Comparison of ENCODE assay signal across 27 cellular contexts in genomic region chr3:196222876-196223595, GRCh38. TPM values are rescaled to one million over a fixed set of nuclear protein-coding genes. Genes with fewer than 3 reads are reported as not detected.
DNase-seq lines count a peak whose midpoint lies in the region; ATAC-seq, FAIRE-seq and TF ChIP-seq lines count a peak whose summit lies in the region.
"Had no signal": no experiment of that assay in that cellular context is flagged by ENCODE, and none has a peak within 500 bp of the region (broad histone marks: within the 10 kb centered on the region; RNA-seq: fewer than 3 reads in every experiment).

No MANE protein-coding gene starts in this region.

- POLR2A ChIA-PET in IMR-90 (lab: Charles Lee; ENCODE audit: unreplicated experiment): no interaction called here
- POLR2A ChIA-PET in HepG2 (lab: Yijun Ruan, JAX): no interaction called here
- POLR2A ChIA-PET in activated CD4-positive, alpha-beta memory T cell treated with anti-CD3 and anti-CD28 coated beads for 36 hours (lab: Charles Lee): no interaction called here

- WGBS in IMR-90 (ENCODE audit: extremely low coverage in 2 of 2, insufficient read length in 1 of 2), 2 experiments: 75% methylated on average over 2 of the region's 19 CpGs; no CpG with 5 or more reads in 1 of the 2 experiments
- 88% methylated on average over 19 of the region's 19 CpGs for WGBS in HepG2 (ENCODE audit: low lambda C conversion rate)

- no peak overlapping the region for H2AK5ac ChIP-seq in IMR-90 (ENCODE audit: low read depth, low read length)

- H3K9me3 Mint-ChIP-seq in activated CD4-positive, alpha-beta memory T cell treated with anti-CD3 and anti-CD28 coated beads for 36 hours: no peaks in the 10 kb centered on the region
- H3K9me3 Mint-ChIP-seq: activated T-cell treated with anti-CD3 and anti-CD28 coated beads, Interleukin-2, amount 50 U/mL, for 4 hours; naive thymus-derived CD4-positive, alpha-beta T cell had no signal

- H4K8ac ChIP-seq in IMR-90 (ENCODE audit: low read depth in 2 of 2, low read length in 2 of 2): no peak overlapping the region

- H3K4me2 ChIP-seq in IMR-90 (ENCODE audit: low read depth, low read length): no peak overlapping the region
- H3K4me2 ChIP-seq in HepG2 (ENCODE audit: low read depth, low read length): no peak overlapping the region

- no peak for TF ChIP-seq EP300 in HepG2 (IDR thresholded peaks at IDR 0.05; ENCODE audit: low read depth in 2 of 2, low read length in 2 of 2)
- TF ChIP-seq EP300 in HepG2 (CRISPR knock-in tag; IDR thresholded peaks at IDR 0.05; ENCODE audit: borderline replicate concordance): no peak

- H3K9me1 ChIP-seq in IMR-90 (ENCODE audit: insufficient read depth, low read length): 0 out of 2 replicates have a peak, but pooled peaks cover 3% of the 10 kb centered on the region

- TF ChIP-seq CTCF in IMR-90 (conservative IDR thresholded peaks at IDR 0.05; ENCODE audit: low read depth, low read length) (no peak), RWPE2 (IDR thresholded peaks at IDR 0.05; ENCODE audit: poor library complexity, severe bottlenecking) (no peak), HepG2 (CRISPR knock-in tag; IDR thresholded peaks at IDR 0.05) (no peak)

- no peaks in the 10 kb centered on the region; the same call in 1 of the 2 replicates for H3K27me3 ChIP-seq in IMR-90 (ENCODE audit: control insufficient read depth, insufficient read depth, low read length)
- H3K27me3 ChIP-seq in RWPE2 (ENCODE audit: insufficient read depth, poor library complexity, severe bottlenecking): no peaks in the 10 kb centered on the region
- no peaks in the 10 kb centered on the region for H3K27me3 ChIP-seq in HepG2 (ENCODE audit: control insufficient read depth in 1 of 2, insufficient read depth in 2 of 2, low read length in 2 of 2)
- H3K27me3 ChIP-seq: ovary, right atrium auricular region, transverse colon had no signal

- BruUV-seq in IMR-90 (replicated peaks; lab: Mats Ljungman, UMichigan) (no TSS peak), HepG2 (replicated peaks; lab: Mats Ljungman, UMichigan) (no TSS peak)

- no peaks in the 10 kb centered on the region for H3K36me3 ChIP-seq in IMR-90 (ENCODE audit: control insufficient read depth, insufficient read depth, low read length)
- no peaks in the 10 kb centered on the region for H3K36me3 ChIP-seq in RWPE2 (ENCODE audit: low read depth)
- H3K36me3 ChIP-seq in HepG2 (replicated peaks in 1 of 2; ENCODE audit: control insufficient read depth in 1 of 2, insufficient read depth in 2 of 2, low read length in 2 of 2): no peaks in the 10 kb centered on the region
- H3K36me3 ChIP-seq: ovary, right atrium auricular region, stomach, transverse colon had no signal

- H2BK120ac ChIP-seq in IMR-90 (ENCODE audit: low read depth, low read length): no peak overlapping the region

- in situ Hi-C loops in IMR-90 (cut with MboI; ENCODE audit: low sequenced_read_pairs): no loop called here
- in situ Hi-C loops in HepG2 (cut with HindIII; ENCODE audit: extremely low pct_ligation_motif_present, low pct_unique_long_range_greater_than_20kb): no loop called here

- no peaks in the 10 kb centered on the region for H3K36me3 Mint-ChIP-seq in activated CD4-positive, alpha-beta memory T cell treated with anti-CD3 and anti-CD28 coated beads for 36 hours
- H3K36me3 Mint-ChIP-seq: naive thymus-derived CD4-positive, alpha-beta T cell had no signal

- no peak overlapping the region for H3K27ac ChIP-seq in IMR-90 (ENCODE audit: insufficient read depth, low read length)
- H3K27ac ChIP-seq in RWPE2 (ENCODE audit: poor library complexity, severe bottlenecking): no peak overlapping the region
- H3K27ac ChIP-seq in HepG2 (ENCODE audit: extremely low read length, insufficient read depth, low read length): no peak overlapping the region
- H3K27ac ChIP-seq: coronary artery, ovary, right atrium auricular region, stomach, transverse colon had no signal

- H3K4me3 Mint-ChIP-seq in activated CD4-positive, alpha-beta memory T cell treated with anti-CD3 and anti-CD28 coated beads for 36 hours: no peak overlapping the region
- H3K4me3 Mint-ChIP-seq: activated T-cell treated with anti-CD3 and anti-CD28 coated beads, Interleukin-2, amount 50 U/mL, for 4 hours; naive thymus-derived CD4-positive, alpha-beta T cell had no signal

- peaks cover 2% of the 10 kb centered on the region for H3K27me3 Mint-ChIP-seq in activated CD4-positive, alpha-beta memory T cell treated with anti-CD3 and anti-CD28 coated beads for 36 hours

- H2BK5ac ChIP-seq in IMR-90 (ENCODE audit: low read depth, low read length, poor library complexity, severe bottlenecking): no peak overlapping the region

- H2BK20ac ChIP-seq in IMR-90 (ENCODE audit: low read depth, low read length): no peak overlapping the region

- no peak overlapping the region for H2AK9ac ChIP-seq in IMR-90 (replicated peaks; ENCODE audit: low read depth, low read length, poor library complexity)

- no peaks in the 10 kb centered on the region for H3K79me2 ChIP-seq in HepG2 (ENCODE audit: insufficient read depth, low read length)

- no peak for ATAC-seq in IMR-90 (ENCODE audit: low read depth)
- peak; percentile 22; the same call in 1 of the 3 replicates for ATAC-seq in RWPE2 (ENCODE audit: low read depth)
- no peak for ATAC-seq in HepG2
- ATAC-seq: activated T-cell treated with anti-CD3 and anti-CD28 coated beads, Interleukin-2, amount 50 U/mL, for 4 hours; naive thymus-derived CD4-positive, alpha-beta T cell had no signal

- no peak overlapping the region for H3K23ac ChIP-seq in IMR-90 (ENCODE audit: low read depth, low read length)

- CTCF ChIA-PET in IMR-90 (lab: Yijun Ruan, JAX): no interaction called here
- CTCF ChIA-PET in HepG2 (lab: Yijun Ruan, JAX; ENCODE audit: low intra/inter-chr PET ratio, low total read pairs): interaction anchor here (0.7 kb wide), 1 partner anchor 1299 kb away, joined by 3 read pairs; no protein-coding TSS in a partner anchor
- CTCF ChIA-PET in activated CD4-positive, alpha-beta memory T cell treated with anti-CD3 and anti-CD28 coated beads for 36 hours (lab: Charles Lee): no interaction called here

- H3K4me1 ChIP-seq in IMR-90 (ENCODE audit: control insufficient read depth, insufficient read depth, low read length) (0 out of 2 replicates have a peak, but pooled peaks cover 2% of the 10 kb centered on the region), RWPE2 (ENCODE audit: insufficient read depth, poor library complexity, severe bottlenecking) (peaks cover 6% of the 10 kb centered on the region), HepG2 (ENCODE audit: insufficient read depth, low read length) (peaks cover 55% of the 10 kb centered on the region)

- no peak overlapping the region for H3K9ac ChIP-seq in IMR-90 (ENCODE audit: low read depth, low read length)
- H3K9ac ChIP-seq in HepG2 (ENCODE audit: insufficient read depth, low read depth, low read length): no peak overlapping the region

- no peak overlapping the region for H3K27ac Mint-ChIP-seq in activated CD4-positive, alpha-beta memory T cell treated with anti-CD3 and anti-CD28 coated beads for 36 hours

- H3K14ac ChIP-seq in IMR-90 (replicated peaks; ENCODE audit: low read depth, low read length): no peak overlapping the region

- no peak overlapping the region for H4K91ac ChIP-seq in IMR-90 (ENCODE audit: insufficient read depth, low read depth, low read length)

- H3K56ac ChIP-seq in IMR-90 (ENCODE audit: extremely low read depth, insufficient read depth, low read length): no peak overlapping the region

- dilution Hi-C loops in IMR-90 (cut with HindIII; ENCODE audit: low sequenced_read_pairs, unreplicated experiment): no loop called here

- no peak for TF ChIP-seq RAD21 in IMR-90 (IDR thresholded peaks at IDR 0.05; ENCODE audit: low read length)
- TF ChIP-seq RAD21 in HepG2 (CRISPR knock-in tag; IDR thresholded peaks at IDR 0.05): no peak

- no peak overlapping the region for H4K5ac ChIP-seq in IMR-90 (ENCODE audit: low read depth, low read length)

- intact Hi-C loops in IMR-90 (cut with micrococcal nuclease) (no loop called here), HepG2 (cut with micrococcal nuclease; ENCODE audit: unreplicated experiment) (loop anchor here (1.0 kb wide), 1 partner anchor 17 kb away; no protein-coding TSS in a partner anchor)
- intact Hi-C loops in activated CD4-positive, alpha-beta memory T cell treated with anti-CD3 and anti-CD28 coated beads for 36 hours (cut with micrococcal nuclease): no loop called here

- no peaks in the 10 kb centered on the region for H3K79me1 ChIP-seq in IMR-90 (ENCODE audit: low read depth in 1 of 2, low read length in 2 of 2)

- FAIRE-seq in HepG2 (lab: Jason Lieb, UNC): no peak
- FAIRE-seq: TTC549 had no signal

- TF ChIP-seq POLR2A in IMR-90 (IDR thresholded peaks at IDR 0.05; ENCODE audit: low read depth, low read length) (no peak), HepG2 (IDR thresholded peaks at IDR 0.05; ENCODE audit: insufficient read depth in 1 of 2, low read depth in 2 of 2, low read length in 2 of 2) (no peak)

- H2BK15ac ChIP-seq in IMR-90 (ENCODE audit: low read depth, low read length): no peak overlapping the region

- H3K4me3 ChIP-seq in IMR-90 (ENCODE audit: insufficient read depth, low read depth, low read length): no peak overlapping the region
- H3K4me3 ChIP-seq in RWPE2 (ENCODE audit: severe bottlenecking): no peak overlapping the region
- no peak overlapping the region for H3K4me3 ChIP-seq in HepG2 (replicated peaks in 1 of 3; ENCODE audit: insufficient read depth in 1 of 3, low read depth in 2 of 3, low read length in 3 of 3)
- H3K4me3 ChIP-seq: coronary artery, ovary, right atrium auricular region, stomach, transverse colon had no signal

- H3K18ac ChIP-seq in IMR-90 (ENCODE audit: low read depth, low read length): no peak overlapping the region

- peak overlapping the region; percentile 9 for H2AFZ ChIP-seq in IMR-90 (replicated peaks; ENCODE audit: low read length, poor library complexity)
- H2AFZ ChIP-seq in HepG2 (ENCODE audit: low read length): no peak overlapping the region

- no peak overlapping the region for H3K4ac ChIP-seq in IMR-90 (ENCODE audit: low read depth, low read length)

- H3K4me1 Mint-ChIP-seq in activated CD4-positive, alpha-beta memory T cell treated with anti-CD3 and anti-CD28 coated beads for 36 hours (ENCODE audit: low read depth): peaks cover 12% of the 10 kb centered on the region

- H4K20me1 ChIP-seq in IMR-90 (ENCODE audit: insufficient read depth, low read length): no peaks in the 10 kb centered on the region; the same call in 1 of the 2 replicates
- H4K20me1 ChIP-seq in HepG2 (ENCODE audit: insufficient read depth, low read length): no peaks in the 10 kb centered on the region

- no peaks in the 10 kb centered on the region for H3K9me3 ChIP-seq in IMR-90 (ENCODE audit: control insufficient read depth, insufficient read depth, low read length)
- no peaks in the 10 kb centered on the region for H3K9me3 ChIP-seq in RWPE2 (ENCODE audit: severe bottlenecking)
- H3K9me3 ChIP-seq in HepG2 (ENCODE audit: low read length): no peaks in the 10 kb centered on the region
- H3K9me3 ChIP-seq: ovary, right atrium auricular region, stomach, transverse colon had no signal

- DNase-seq in NCI-H2029 treated with DMSO at 0.1 percent for 48 hours (lab: John Stamatoyannopoulos, UW): peak; percentile 3
- DNase-seq in NCI-H2029 (lab: John Stamatoyannopoulos, UW): no peak
- no peak for DNase-seq in IMR-90
- no peak for DNase-seq in RWPE2 (ENCODE audit: low spot score)
- DNase-seq in myocyte (ENCODE audit: low read depth): peak; percentile 68
- DNase-seq in AG08395 (ENCODE audit: low spot score): no peak
- DNase-seq in HepG2 (ENCODE audit: low spot score): no peak
- no peak for DNase-seq in activated CD4-positive, alpha-beta memory T cell treated with anti-CD3 and anti-CD28 coated beads for 36 hours
- DNase-seq: 8988T; activated CD4-positive, alpha-beta T cell treated with anti-CD3 and anti-CD28 coated beads for 1 hour; activated CD8-positive, alpha-beta memory T cell treated with anti-CD3 and anti-CD28 coated beads for 24 hours; activated naive CD4-positive, alpha-beta T cell; activated T-cell treated with anti-CD3 and anti-CD28 coated beads, Interleukin-2, amount 50 U/mL, for 4 hours; AML-193; amniotic stem cell; naive thymus-derived CD4-positive, alpha-beta T cell; NCI-H1694 treated with DMSO at 0.1 percent for 48 hours; NCI-H524; OCI-M1; ovary; SHP77 treated with DMSO at 0.1 percent for 48 hours; stomach; T-helper 1 cell; transverse colon had no signal

RNA-seq across cellular contexts. Expression of gene SLC51A, which starts 6.7 kb away (rescaled TPM):
- total RNA-seq in IMR-90 (2012; rRNA removed): not detected in 2 replicates
- polyA plus RNA-seq in IMR-90 (2012; rRNA removed): not detected in 2 replicates
- polyA plus RNA-seq in IMR-90 (2012; cell fraction: cytosol; rRNA removed): not detected in 2 replicates
- polyA plus RNA-seq in IMR-90 (2012; cell fraction: nucleus; rRNA removed; ENCODE audit: low replicate concordance): not detected in 2 replicates
- total RNA-seq in myocyte: not detected in 2 replicates
- 8.3 TPM for polyA plus RNA-seq in myocyte (2012)
- 3.8 and 4.3 TPM in 2 replicates for total RNA-seq in HepG2 (2016; rRNA removed; fragmentation: Illumina TruSeq; extraction: Trizol)
- total RNA-seq in HepG2 (2016; cell fraction: cytosol; rRNA removed; fragmentation: Illumina TruSeq; extraction: Trizol; ENCODE audit: low read depth): 1.8 and 2.1 TPM in 2 replicates
- 2.3 and 4.7 TPM in 2 replicates for total RNA-seq in HepG2 (2016; cell fraction: insoluble cytoplasmic fraction; rRNA removed; fragmentation: Illumina TruSeq; extraction: Trizol)
- total RNA-seq in HepG2 (2016; cell fraction: membrane; rRNA removed; fragmentation: Illumina TruSeq; extraction: Trizol): 1.2 and 1.5 TPM in 2 replicates
- total RNA-seq in HepG2 (2016; cell fraction: nucleus; rRNA removed; fragmentation: Illumina TruSeq; extraction: Trizol): 3.7 and 5.8 TPM in 2 replicates
- polyA plus RNA-seq in HepG2 (2011; rRNA removed): 48.8 and 96.4 TPM in 2 replicates
- 21.3 and 40.5 TPM in 2 replicates for polyA plus RNA-seq in HepG2 (2011; cell fraction: cytosol; rRNA removed)
- polyA plus RNA-seq in HepG2 (2011; cell fraction: nucleus; rRNA removed): 286 and 508 TPM in 2 replicates
- 60.6 and 133 TPM in 2 replicates for polyA plus RNA-seq in HepG2 (2012)
- 1.3 and 1.5 TPM in 2 replicates for polyA plus RNA-seq in HepG2 (2016; cell fraction: cytosol; fragmentation: Illumina TruSeq; extraction: Trizol; ENCODE audit: low read depth)
- 1.2 and 2.5 TPM in 2 replicates for polyA plus RNA-seq in HepG2 (2016; cell fraction: insoluble cytoplasmic fraction; fragmentation: Illumina TruSeq; extraction: Trizol; ENCODE audit: low read depth)
- polyA plus RNA-seq in HepG2 (2016; cell fraction: membrane; fragmentation: Illumina TruSeq; extraction: Trizol; ENCODE audit: low read depth): 1.7 TPM in 2 replicates
- 9.4 and 12.9 TPM in 2 replicates for polyA plus RNA-seq in HepG2 (2016; cell fraction: nucleus; fragmentation: Illumina TruSeq; extraction: Trizol; ENCODE audit: insufficient read depth, low read depth)
- polyA minus RNA-seq in HepG2 (2011; rRNA and poly(A)+ RNA removed; ENCODE audit: low replicate concordance): 29.6 TPM in 1 of 2 replicates, not detected in the other
- 7.6 and 19.3 TPM in 2 replicates for polyA minus RNA-seq in HepG2 (2011; cell fraction: cytosol; rRNA and poly(A)+ RNA removed)
- 24.8 and 52.6 TPM in 2 replicates for polyA minus RNA-seq in HepG2 (2011; cell fraction: nucleus; rRNA and poly(A)+ RNA removed)
- not detected for total RNA-seq in activated CD4-positive, alpha-beta memory T cell treated with anti-CD3 and anti-CD28 coated beads for 36 hours
- total RNA-seq: activated T-cell treated with anti-CD3 and anti-CD28 coated beads, Interleukin-2, amount 50 U/mL, for 4 hours; naive thymus-derived CD4-positive, alpha-beta T cell had no signal

RNA-seq across cellular contexts. Expression of gene ZDHHC19, which starts 11.8 kb away (rescaled TPM):
- not detected in 2 replicates for total RNA-seq in IMR-90 (2012; rRNA removed)
- polyA plus RNA-seq in IMR-90 (2012; rRNA removed): 0.09 TPM in 1 of 2 replicates, not detected in the other
- polyA plus RNA-seq in IMR-90 (2012; cell fraction: cytosol; rRNA removed): not detected in 2 replicates
- 0.07 and 0.28 TPM in 2 replicates for polyA plus RNA-seq in IMR-90 (2012; cell fraction: nucleus; rRNA removed; ENCODE audit: low replicate concordance)
- not detected in 2 replicates for total RNA-seq in myocyte
- not detected for polyA plus RNA-seq in myocyte (2012)
- total RNA-seq in HepG2 (2016; rRNA removed; fragmentation: Illumina TruSeq; extraction: Trizol): 0.22 TPM in 1 of 2 replicates, not detected in the other
- not detected in 2 replicates for total RNA-seq in HepG2 (2016; cell fraction: cytosol; rRNA removed; fragmentation: Illumina TruSeq; extraction: Trizol; ENCODE audit: low read depth)
- total RNA-seq in HepG2 (2016; cell fraction: insoluble cytoplasmic fraction; rRNA removed; fragmentation: Illumina TruSeq; extraction: Trizol): not detected in 2 replicates
- not detected in 2 replicates for total RNA-seq in HepG2 (2016; cell fraction: membrane; rRNA removed; fragmentation: Illumina TruSeq; extraction: Trizol)
- total RNA-seq in HepG2 (2016; cell fraction: nucleus; rRNA removed; fragmentation: Illumina TruSeq; extraction: Trizol): not detected in 2 replicates
- 0.53 and 0.97 TPM in 2 replicates for polyA plus RNA-seq in HepG2 (2011; rRNA removed)
- 0.47 TPM in 2 replicates for polyA plus RNA-seq in HepG2 (2011; cell fraction: cytosol; rRNA removed)
- polyA plus RNA-seq in HepG2 (2011; cell fraction: nucleus; rRNA removed): 1.5 and 1.9 TPM in 2 replicates
- 1.2 and 3.4 TPM in 2 replicates for polyA plus RNA-seq in HepG2 (2012)
- polyA plus RNA-seq in HepG2 (2016; cell fraction: cytosol; fragmentation: Illumina TruSeq; extraction: Trizol; ENCODE audit: low read depth): 0.43 TPM in 1 of 2 replicates, not detected in the other
- polyA plus RNA-seq in HepG2 (2016; cell fraction: insoluble cytoplasmic fraction; fragmentation: Illumina TruSeq; extraction: Trizol; ENCODE audit: low read depth): 0.53 TPM in 1 of 2 replicates, not detected in the other
- polyA plus RNA-seq in HepG2 (2016; cell fraction: membrane; fragmentation: Illumina TruSeq; extraction: Trizol; ENCODE audit: low read depth): not detected in 2 replicates
- polyA plus RNA-seq in HepG2 (2016; cell fraction: nucleus; fragmentation: Illumina TruSeq; extraction: Trizol; ENCODE audit: insufficient read depth, low read depth): not detected in 2 replicates
- polyA minus RNA-seq in HepG2 (2011; rRNA and poly(A)+ RNA removed; ENCODE audit: low replicate concordance): 0.30 TPM in 1 of 2 replicates, not detected in the other
- polyA minus RNA-seq in HepG2 (2011; cell fraction: cytosol; rRNA and poly(A)+ RNA removed): not detected in 2 replicates
- 0.26 and 1.1 TPM in 2 replicates for polyA minus RNA-seq in HepG2 (2011; cell fraction: nucleus; rRNA and poly(A)+ RNA removed)
- under 1 TPM in 1 of 2 experiments, not detected in 1; 0.36 TPM for total RNA-seq in activated CD4-positive, alpha-beta memory T cell treated with anti-CD3 and anti-CD28 coated beads for 36 hours
- total RNA-seq: activated T-cell treated with anti-CD3 and anti-CD28 coated beads, Interleukin-2, amount 50 U/mL, for 4 hours; right atrium auricular region; stomach; transverse colon had no signal
- polyA plus RNA-seq: naive thymus-derived CD4-positive, alpha-beta T cell had no signal

Comparison
In these comparisons a context has a peak if more than half of its experiments do, and no peak if none do; other contexts are left out.
1. DNase-seq: peak in NCI-H2029 treated with DMSO at 0.1 percent for 48 hours (single experiment) and myocyte (single experiment); none in NCI-H2029 (single experiment), IMR-90 (single experiment), RWPE2 (single experiment), AG08395 (single experiment), HepG2 (single experiment) and activated CD4-positive, alpha-beta memory T cell treated with anti-CD3 and anti-CD28 coated beads for 36 hours (single experiment).